7 cellular contexts compared by ENCODE assay signal in the genomic region with DNA sequence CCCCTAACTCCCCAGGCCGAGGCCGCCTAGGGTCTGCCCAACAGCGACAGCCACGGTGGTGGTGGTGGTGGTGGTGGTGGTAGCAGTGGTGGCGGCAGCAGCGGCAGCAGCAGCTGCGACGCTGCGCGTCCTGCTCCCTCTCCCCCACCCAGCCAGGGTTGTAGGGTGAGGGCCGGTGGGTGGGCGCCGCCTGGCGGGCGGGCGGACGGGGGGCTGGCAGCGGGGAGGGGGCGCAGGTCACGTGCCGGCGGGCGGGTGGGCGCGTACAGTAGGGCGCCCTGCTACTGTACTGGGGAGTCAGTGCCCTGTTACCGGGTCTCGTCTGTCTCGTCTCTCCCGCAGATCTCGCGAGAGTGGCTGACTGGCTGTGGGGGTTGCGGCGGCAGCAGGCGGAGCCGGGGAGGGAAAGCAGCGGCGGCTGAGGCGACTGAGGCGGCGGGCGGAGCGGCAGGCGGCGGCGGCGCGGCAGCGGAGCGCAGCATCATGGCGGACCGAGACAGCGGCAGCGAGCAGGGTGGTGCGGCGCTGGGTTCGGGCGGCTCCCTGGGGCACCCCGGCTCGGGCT. TPM values are rescaled to one million over a fixed set of nuclear protein-coding genes. Genes with fewer than 3 reads are reported as not detected.
A peak's percentile ranks its signal among the peaks of the same experiment; 100 is the strongest.
DNase-seq lines count a peak whose midpoint lies in the region; ATAC-seq, FAIRE-seq and TF ChIP-seq lines count a peak whose summit lies in the region.

A gene (plus strand): TSS at position 411 of the 565 bp plus-strand sequence. CDS start 73 bp downstream, at position 484.

- H3K27me3 ChIP-seq in astrocyte (ENCODE audit: insufficient read depth, low read length), result peaks cover 34% of the 10 kb centered on the region
- peaks cover 37% of the 10 kb centered on the region for H3K27me3 ChIP-seq in hepatocyte

- DNase-seq in NCI-H187 treated with DMSO at 0.1 percent for 48 hours (lab: John Stamatoyannopoulos, UW) (peak; percentile 52), astrocyte (ENCODE audit: low read depth) (peak; percentile 75), hepatocyte (ENCODE audit: low spot score) (peak; percentile 97), retinal pigment epithelial cell (ENCODE audit: low read depth) (peak; percentile 72)
- peak; percentile 93 for DNase-seq in T-helper 2 cell treated with Interferon-gamma antibody and Interleukin-4, amounts not matched to agents 5 μg/mL and 100 μg/mL, for 36 hours (ENCODE audit: low spot score)

- ATAC-seq in GM18508 (IDR thresholded peaks at IDR 0.05; ENCODE audit: insufficient read depth, unreplicated experiment) (peak; percentile 62), HG02973 (IDR thresholded peaks at IDR 0.05; ENCODE audit: unreplicated experiment) (peak; percentile 81)

- H3K27ac Mint-ChIP-seq in T-helper 2 cell treated with Interferon-gamma antibody and Interleukin-4, amounts not matched to agents 5 μg/mL and 100 μg/mL, for 36 hours, result peak within 1 kb of the TSS; percentile 92
- H3K27ac Mint-ChIP-seq in astrocyte (ENCODE audit: unreplicated experiment), result peak within 1 kb of the TSS; percentile 66

- H3K4me2 ChIP-seq in astrocyte (ENCODE audit: low read length), result peak within 1 kb of the TSS; percentile 91
- peak within 1 kb of the TSS; percentile 98 for H3K4me2 ChIP-seq in hepatocyte

- H3K79me2 ChIP-seq in astrocyte (ENCODE audit: insufficient read depth, low read length) (peaks cover 67% of the 10 kb centered on the region), hepatocyte (peaks cover 85% of the 10 kb centered on the region)

- peaks cover 39% of the 10 kb centered on the region for H3K27me3 Mint-ChIP-seq in T-helper 2 cell treated with Interferon-gamma antibody and Interleukin-4, amounts not matched to agents 5 μg/mL and 100 μg/mL, for 36 hours (ENCODE audit: low read depth)
- H3K27me3 Mint-ChIP-seq in astrocyte (ENCODE audit: low read depth, unreplicated experiment), result peaks cover 33% of the 10 kb centered on the region

- TF ChIP-seq CTCF in astrocyte (IDR thresholded peaks at IDR 0.05; ENCODE audit: insufficient read depth, low read depth, low read length) (no peak), hepatocyte (IDR thresholded peaks at IDR 0.05; ENCODE audit: poor library complexity) (peak; percentile 22), retinal pigment epithelial cell (conservative IDR thresholded peaks at IDR 0.05; ENCODE audit: low read depth, low read length) (no peak)

- 1% methylated on average over 15 of the region's 60 CpGs for WGBS in hepatocyte (ENCODE audit: low lambda C conversion rate, missing lambda C conversion rate)

- peak within 1 kb of the TSS; percentile 76 for H2AFZ ChIP-seq in astrocyte (ENCODE audit: low read depth, low read length)
- H2AFZ ChIP-seq in hepatocyte, result peak within 1 kb of the TSS; percentile 77

- H3K36me3 Mint-ChIP-seq in T-helper 2 cell treated with Interferon-gamma antibody and Interleukin-4, amounts not matched to agents 5 μg/mL and 100 μg/mL, for 36 hours (ENCODE audit: low read depth), result peaks cover 12% of the 10 kb centered on the region
- no peaks in the 10 kb centered on the region for H3K36me3 Mint-ChIP-seq in astrocyte (ENCODE audit: low read depth, unreplicated experiment)

- H3K27ac ChIP-seq in astrocyte (ENCODE audit: low read depth, low read length), result peak within 1 kb of the TSS; percentile 67
- peak within 1 kb of the TSS; percentile 97 for H3K27ac ChIP-seq in hepatocyte

- H3K9me3 Mint-ChIP-seq in T-helper 2 cell treated with Interferon-gamma antibody and Interleukin-4, amounts not matched to agents 5 μg/mL and 100 μg/mL, for 36 hours, result no peaks in the 10 kb centered on the region
- no peaks in the 10 kb centered on the region for H3K9me3 Mint-ChIP-seq in astrocyte (ENCODE audit: unreplicated experiment)

- no peaks in the 10 kb centered on the region for H3K9me2 ChIP-seq in hepatocyte (replicated peaks; ENCODE audit: insufficient read depth)

- no peaks in the 10 kb centered on the region for H3K9me3 ChIP-seq in astrocyte (ENCODE audit: insufficient read depth, low read depth, low read length)
- H3K9me3 ChIP-seq in hepatocyte (ENCODE audit: low read depth), result no peaks in the 10 kb centered on the region

- H3K9ac ChIP-seq in astrocyte (ENCODE audit: low read length), result peak within 1 kb of the TSS; percentile 83

- H3K4me1 ChIP-seq in astrocyte (ENCODE audit: insufficient read depth, low read length), result peaks cover 25% of the 10 kb centered on the region
- peaks cover 37% of the 10 kb centered on the region for H3K4me1 ChIP-seq in hepatocyte (ENCODE audit: insufficient read depth)

- peaks cover 63% of the 10 kb centered on the region for H3K4me1 Mint-ChIP-seq in T-helper 2 cell treated with Interferon-gamma antibody and Interleukin-4, amounts not matched to agents 5 μg/mL and 100 μg/mL, for 36 hours (ENCODE audit: low read depth)
- H3K4me1 Mint-ChIP-seq in astrocyte (ENCODE audit: low read depth, unreplicated experiment), result peaks cover 27% of the 10 kb centered on the region

- H4K20me1 ChIP-seq in astrocyte (ENCODE audit: insufficient read depth, low read length) (peaks cover 78% of the 10 kb centered on the region), hepatocyte (ENCODE audit: insufficient read depth, poor library complexity, severe bottlenecking) (peaks cover 65% of the 10 kb centered on the region)

- H3K4me3 Mint-ChIP-seq in T-helper 2 cell treated with Interferon-gamma antibody and Interleukin-4, amounts not matched to agents 5 μg/mL and 100 μg/mL, for 36 hours, result peak within 1 kb of the TSS; percentile 95
- peak within 1 kb of the TSS; percentile 90 for H3K4me3 Mint-ChIP-seq in astrocyte (ENCODE audit: unreplicated experiment)

- no peak for FAIRE-seq in astrocyte (lab: Jason Lieb, UNC)

- peak within 1 kb of the TSS; percentile 65 for H3K4me3 ChIP-seq in astrocyte (ENCODE audit: insufficient read depth, low read depth, low read length)
- peak within 1 kb of the TSS; percentile 81 for H3K4me3 ChIP-seq in hepatocyte
- H3K4me3 ChIP-seq in retinal pigment epithelial cell (ENCODE audit: low read length), result peak within 1 kb of the TSS; percentile 70

- H3K36me3 ChIP-seq in astrocyte (ENCODE audit: insufficient read depth, low read length) (no peaks in the 10 kb centered on the region), hepatocyte (replicated peaks; ENCODE audit: insufficient read depth, low read depth) (no peaks in the 10 kb centered on the region)

RNA-seq across cellular contexts. Expression of the gene that starts here (rescaled TPM):
- total RNA-seq in astrocyte, result 9.1 and 9.2 TPM in 2 replicates
- 11.9 and 13.8 TPM in 2 replicates for total RNA-seq in hepatocyte
- polyA plus RNA-seq in hepatocyte, result 7.4 and 10.1 TPM in 2 replicates

Comparison
In these comparisons a context has a peak if more than half of its experiments do, and no peak if none do; other contexts are left out.
1. Peak in every context shown above with its lines: DNase-seq, ATAC-seq, H3K4me3 ChIP-seq and H3K27ac ChIP-seq.